9 cellular contexts compared by ENCODE assay signal in the genomic region with DNA sequence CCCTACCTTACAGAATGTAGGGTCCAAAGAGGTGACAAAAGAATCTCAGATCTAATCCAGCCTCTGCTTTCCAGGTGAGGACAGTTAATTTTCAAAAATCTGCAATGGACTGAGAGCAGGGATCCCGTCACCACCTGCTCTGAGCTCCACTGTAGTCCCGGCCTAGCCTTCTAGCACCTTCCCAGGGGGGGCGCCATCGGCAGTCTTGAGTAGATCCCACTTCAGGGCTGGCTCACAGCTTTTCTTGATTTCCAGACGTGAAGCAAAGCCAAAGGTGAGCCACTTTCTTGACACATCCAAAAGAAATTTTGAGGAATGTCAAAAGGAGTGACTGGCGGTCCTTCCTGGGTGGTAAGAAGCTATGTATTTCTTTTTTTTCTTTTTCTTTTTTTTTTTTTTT.
DNase-seq lines count a peak whose midpoint lies in the region; ATAC-seq and TF ChIP-seq lines count a peak whose summit lies in the region.
"Had no signal": no experiment of that assay in that cellular context is flagged by ENCODE, and none has a peak within 500 bp of the region (broad histone marks: within the 10 kb centered on the region; RNA-seq: fewer than 3 reads in every experiment).

No MANE protein-coding gene starts in this region.

- H3K27me3 ChIP-seq in NT2/D1 (ENCODE audit: insufficient read depth, insufficient read length) = no peaks in the 10 kb centered on the region
- peaks cover 13% of the 10 kb centered on the region for H3K27me3 ChIP-seq in left ventricle myocardium inferior (ENCODE audit: low read depth)

- ATAC-seq in GM19455 (IDR thresholded peaks at IDR 0.05; ENCODE audit: unreplicated experiment) = no peak

- no peak overlapping the region for H3K27ac ChIP-seq in left ventricle myocardium inferior (replicated peaks)
- H3K27ac ChIP-seq: C4-2B had no signal

- intact Hi-C loops in left ventricle myocardium inferior (cut with micrococcal nuclease) = loop anchor here (10.0 kb wide), 1 partner anchor 509 kb away; the partner anchor contains the start of gene NFIL3

- TF ChIP-seq CTCF in epithelial cell of esophagus (IDR thresholded peaks at IDR 0.05; ENCODE audit: insufficient read depth, low read depth, low read length, missing control alignments) = peak; percentile 40
- TF ChIP-seq CTCF in left ventricle myocardium inferior (IDR thresholded peaks at IDR 0.05; ENCODE audit: borderline replicate concordance) = no peak

- H3K9me3 ChIP-seq in NT2/D1 (ENCODE audit: insufficient read depth, low read length) (no peaks in the 10 kb centered on the region), left ventricle myocardium inferior (replicated peaks) (no peaks in the 10 kb centered on the region)

- no peak overlapping the region for H3K9ac ChIP-seq in NT2/D1 (ENCODE audit: insufficient read length, low read depth)

- H3K36me3 ChIP-seq in NT2/D1 (ENCODE audit: insufficient read depth, insufficient read length, low read length) (no peaks in the 10 kb centered on the region), left ventricle myocardium inferior (no peaks in the 10 kb centered on the region)

- DNase-seq in NCI-H2171 treated with DMSO at 0.1 percent for 48 hours (lab: John Stamatoyannopoulos, UW) (peak; percentile 3), NCI-H2171 (lab: John Stamatoyannopoulos, UW) (no peak), NT2/D1 (ENCODE audit: low read depth, low spot score) (peak; percentile 43), epithelial cell of esophagus (ENCODE audit: low read depth) (peak; percentile 56), DMS79 (lab: John Stamatoyannopoulos, UW) (no peak), left ventricle myocardium inferior (no peak)
- peak in 2 of 3 experiments; percentile 6 to 45 for DNase-seq in stimulated activated CD4-positive, alpha-beta T cell treated with anti-CD3 and anti-CD28 coated beads, TNF-alpha, amount 100 ng/mL, for 24 hours (ENCODE audit: low read depth in 3 of 3)

- no peak overlapping the region for H3K4me3 ChIP-seq in NT2/D1 (ENCODE audit: insufficient read length, low read depth)
- H3K4me3 ChIP-seq in epithelial cell of esophagus (ENCODE audit: low read length) = no peak overlapping the region
- H3K4me3 ChIP-seq in left ventricle myocardium inferior = no peak overlapping the region

- H3K4me1 ChIP-seq in NT2/D1 (ENCODE audit: insufficient read depth, insufficient read length) (no peaks in the 10 kb centered on the region), left ventricle myocardium inferior (peaks cover 15% of the 10 kb centered on the region)

Comparison
In these comparisons a context has a peak if more than half of its experiments do, and no peak if none do; other contexts are left out.
1. DNase-seq: peak in NCI-H2171 treated with DMSO at 0.1 percent for 48 hours (single experiment), NT2/D1 (single experiment), epithelial cell of esophagus (single experiment) and stimulated activated CD4-positive, alpha-beta T cell treated with anti-CD3 and anti-CD28 coated beads, TNF-alpha, amount 100 ng/mL, for 24 hours (2 of 3); none in NCI-H2171 (single experiment), DMS79 (single experiment) and left ventricle myocardium inferior (single experiment).